In the genomic region with DNA sequence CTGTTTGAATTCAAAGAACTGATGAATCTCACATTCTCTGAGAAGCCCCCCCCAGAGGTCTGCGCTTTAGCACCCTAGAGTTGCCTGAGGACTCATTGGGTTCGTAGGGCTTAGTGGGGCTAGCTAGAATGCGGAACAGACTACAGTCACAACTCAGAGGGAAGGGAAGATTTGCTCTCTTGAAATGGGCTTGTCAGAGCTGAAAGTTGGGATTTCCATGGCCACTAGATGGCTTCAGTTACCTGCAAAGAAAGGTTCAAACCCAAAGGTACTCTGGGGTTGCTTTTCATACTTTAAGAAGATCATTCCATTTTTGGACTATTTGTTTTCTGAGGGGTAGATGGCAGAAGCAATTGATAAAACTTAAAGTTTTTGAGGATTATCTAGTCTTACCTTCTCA, we compare ENCODE assay signal across 10 cellular contexts.
A peak's percentile ranks its signal among the peaks of the same experiment; 100 is the strongest.
DNase-seq lines count a peak whose midpoint lies in the region; ATAC-seq and TF ChIP-seq lines count a peak whose summit lies in the region.
"Had no signal": no experiment of that assay in that cellular context is flagged by ENCODE, and none has a peak within 500 bp of the region (broad histone marks: within the 10 kb centered on the region; RNA-seq: fewer than 3 reads in every experiment).

No MANE protein-coding gene starts in this region.

- DNase-seq in EL: peak; percentile 8
- DNase-seq in SW480 (ENCODE audit: low spot score): peak; percentile 47
- no peak for DNase-seq in left lung
- no peak for DNase-seq in ecto neural progenitor cell (ENCODE audit: low spot score)
- DNase-seq in naive thymus-derived CD4-positive, alpha-beta T cell: no peak
- no peak for DNase-seq in UCSD-AML1 (lab: John Stamatoyannopoulos, UW; ENCODE audit: unreplicated experiment)
- no peak for DNase-seq in activated CD4-positive, alpha-beta T cell treated with anti-CD3 and anti-CD28 coated beads for 48 hours
- DNase-seq: activated CD8-positive, alpha-beta memory T cell treated with anti-CD3 and anti-CD28 coated beads, Interleukin-2, amount 50 U/mL, for 48 hours had no signal

- H3K4me3 Mint-ChIP-seq in naive thymus-derived CD4-positive, alpha-beta T cell: no peak overlapping the region

- H3K27me3 Mint-ChIP-seq in naive thymus-derived CD4-positive, alpha-beta T cell: no peaks in the 10 kb centered on the region

- POLR2A ChIA-PET in naive thymus-derived CD4-positive, alpha-beta T cell (lab: Charles Lee): no interaction called here

- H3K9me3 Mint-ChIP-seq in naive thymus-derived CD4-positive, alpha-beta T cell: no peaks in the 10 kb centered on the region

- CTCF ChIA-PET in naive thymus-derived CD4-positive, alpha-beta T cell (lab: Charles Lee): no interaction called here

- intact Hi-C loops in left lung (cut with DNase I): no loop called here
- intact Hi-C loops in naive thymus-derived CD4-positive, alpha-beta T cell (cut with micrococcal nuclease): no loop called here

- H3K27ac ChIP-seq in left lung: no peak overlapping the region
- H3K27ac ChIP-seq in naive thymus-derived CD4-positive, alpha-beta T cell (ENCODE audit: low read depth, low read length): no peak overlapping the region

- H3K4me1 ChIP-seq in left lung: no peaks in the 10 kb centered on the region
- H3K4me1 ChIP-seq in naive thymus-derived CD4-positive, alpha-beta T cell (ENCODE audit: control insufficient read depth in 2 of 2, insufficient read depth in 2 of 2, low read length in 2 of 2): no peaks in the 10 kb centered on the region

- H3K36me3 Mint-ChIP-seq in naive thymus-derived CD4-positive, alpha-beta T cell: peaks cover 0 to 32% (median 10%) of the 10 kb centered on the region in 5 donors

- no peak overlapping the region for H3K27ac Mint-ChIP-seq in naive thymus-derived CD4-positive, alpha-beta T cell

- H3K36me3 ChIP-seq in left lung: no peaks in the 10 kb centered on the region
- no peaks in the 10 kb centered on the region for H3K36me3 ChIP-seq in naive thymus-derived CD4-positive, alpha-beta T cell (ENCODE audit: control insufficient read depth in 2 of 3, insufficient read depth in 3 of 3, low read length in 3 of 3)

- no peak overlapping the region for H3K4me3 ChIP-seq in left lung
- no peak overlapping the region for H3K4me3 ChIP-seq in naive thymus-derived CD4-positive, alpha-beta T cell (ENCODE audit: low read length)
- H3K4me3 ChIP-seq: mucosa of descending colon had no signal

- TF ChIP-seq CTCF in LNCAP (IDR thresholded peaks at IDR 0.05) (peak; percentile 54), left lung (IDR thresholded peaks at IDR 0.05) (peak in 1 of 2 donors; percentile 27)

- no peaks in the 10 kb centered on the region for H3K9me3 ChIP-seq in left lung
- no peaks in the 10 kb centered on the region for H3K9me3 ChIP-seq in naive thymus-derived CD4-positive, alpha-beta T cell (ENCODE audit: control insufficient read depth in 2 of 3, low read length in 3 of 3)
- H3K9me3 ChIP-seq: mucosa of descending colon had no signal

- H3K4me1 Mint-ChIP-seq in naive thymus-derived CD4-positive, alpha-beta T cell: peaks cover 0 to 6% (median 0%) of the 10 kb centered on the region in 7 donors

- ATAC-seq in left lung: peak; percentile 65
- no peak for ATAC-seq in naive thymus-derived CD4-positive, alpha-beta T cell
- ATAC-seq: mucosa of descending colon had no signal

- H3K27me3 ChIP-seq in left lung: no peaks in the 10 kb centered on the region
- no peaks in the 10 kb centered on the region for H3K27me3 ChIP-seq in naive thymus-derived CD4-positive, alpha-beta T cell (ENCODE audit: control insufficient read depth in 2 of 2, insufficient read depth in 2 of 2, low read length in 2 of 2)

Comparison
In these comparisons a context has a peak if more than half of its experiments do, and no peak if none do; other contexts are left out.
1. DNase-seq: peak in EL (single experiment) and SW480 (single experiment); none in left lung (0 of 2), ecto neural progenitor cell (single experiment), naive thymus-derived CD4-positive, alpha-beta T cell (0 of 9), UCSD-AML1 (single experiment) and activated CD4-positive, alpha-beta T cell treated with anti-CD3 and anti-CD28 coated beads for 48 hours (single experiment).